Comparison of ENCODE assay signal across 16 cellular contexts in genomic region chr4:38470708-38471262, GRCh38.
DNase-seq lines count a peak whose midpoint lies in the region; ATAC-seq and TF ChIP-seq lines count a peak whose summit lies in the region.
"Had no signal": no experiment of that assay in that cellular context is flagged by ENCODE, and none has a peak within 500 bp of the region (broad histone marks: within the 10 kb centered on the region; RNA-seq: fewer than 3 reads in every experiment).

No MANE protein-coding gene starts in this region.

- H3K27ac ChIP-seq in GM23338 (ENCODE audit: low read depth), result no peak overlapping the region
- no peak overlapping the region for H3K27ac ChIP-seq in esophagus muscularis mucosa (replicated peaks in 1 of 4)
- H3K27ac ChIP-seq in Karpas-422 (ENCODE audit: low read length), result no peak overlapping the region

- no peaks in the 10 kb centered on the region for H3K27me3 Mint-ChIP-seq in GM23338 (ENCODE audit: insufficient read depth, low read depth, poor library complexity)
- H3K27me3 Mint-ChIP-seq: B cell; CD4-positive, alpha-beta T cell had no signal

- H3K9me3 ChIP-seq in esophagus muscularis mucosa (no peaks in the 10 kb centered on the region), Karpas-422 (ENCODE audit: low read length) (no peaks in the 10 kb centered on the region)

- H4K20me1 ChIP-seq in GM23338 (replicated peaks; ENCODE audit: insufficient read depth) (no peaks in the 10 kb centered on the region), Karpas-422 (ENCODE audit: insufficient read depth, low read depth, low read length) (no peaks in the 10 kb centered on the region)

- WGBS in esophagus muscularis mucosa, result 91% methylated on average over 2 of the region's 2 CpGs

- H3K4me2 ChIP-seq in GM23338, result no peak overlapping the region
- no peak overlapping the region for H3K4me2 ChIP-seq in Karpas-422 (ENCODE audit: low read depth, low read length, poor library complexity, severe bottlenecking)

- H3K4me1 ChIP-seq in GM23338 (ENCODE audit: insufficient read depth), result no peaks in the 10 kb centered on the region
- H3K4me1 ChIP-seq in esophagus muscularis mucosa, result peaks cover 0 to 13% (median 11%) of the 10 kb centered on the region in 4 donors
- H3K4me1 ChIP-seq in Karpas-422 (ENCODE audit: low read length), result no peaks in the 10 kb centered on the region

- H3K9me2 ChIP-seq in GM23338 (ENCODE audit: insufficient read depth), result 0 out of 2 replicates have a peak, but pooled peaks cover 3% of the 10 kb centered on the region
- no peaks in the 10 kb centered on the region for H3K9me2 ChIP-seq in Karpas-422 (replicated peaks; ENCODE audit: insufficient read depth, low read length)

- no peaks in the 10 kb centered on the region for H3K36me3 ChIP-seq in GM23338 (ENCODE audit: insufficient read depth)
- no peaks in the 10 kb centered on the region for H3K36me3 ChIP-seq in esophagus muscularis mucosa
- H3K36me3 ChIP-seq in Karpas-422 (ENCODE audit: insufficient read depth, low read length), result no peaks in the 10 kb centered on the region

- no peak for TF ChIP-seq CTCF in GM23338 (conservative IDR thresholded peaks at IDR 0.05; ENCODE audit: low read depth in 2 of 2)
- TF ChIP-seq CTCF in esophagus muscularis mucosa (IDR thresholded peaks at IDR 0.05), result no peak

- ATAC-seq in GM23338, result no peak
- ATAC-seq: HCT116 had no signal

- H3K27me3 ChIP-seq in GM23338 (ENCODE audit: insufficient read depth), result no peaks in the 10 kb centered on the region
- H3K27me3 ChIP-seq in esophagus muscularis mucosa, result no peaks in the 10 kb centered on the region
- H3K27me3 ChIP-seq in Karpas-422 (ENCODE audit: low read length), result no peaks in the 10 kb centered on the region

- H3K9me3 Mint-ChIP-seq in GM23338, result peaks cover 19% of the 10 kb centered on the region

- no peaks in the 10 kb centered on the region for H3K4me1 Mint-ChIP-seq in GM23338
- H3K4me1 Mint-ChIP-seq: B cell had no signal

- no peak for TF ChIP-seq POLR2A in esophagus muscularis mucosa (IDR thresholded peaks at IDR 0.05; ENCODE audit: low read depth)

- intact Hi-C loops in esophagus muscularis mucosa (cut with DNase I), result no loop called here

- peaks cover 8% of the 10 kb centered on the region; the same call in 2 of the 3 replicates for H3K36me3 Mint-ChIP-seq in GM23338 (ENCODE audit: low read depth)

- H3K4me3 ChIP-seq in GM23338, result no peak overlapping the region
- H3K4me3 ChIP-seq in esophagus muscularis mucosa, result no peak overlapping the region
- no peak overlapping the region for H3K4me3 ChIP-seq in Karpas-422 (ENCODE audit: low read length)

- no peaks in the 10 kb centered on the region for H3K79me2 ChIP-seq in GM23338 (replicated peaks; ENCODE audit: insufficient read depth)
- no peaks in the 10 kb centered on the region for H3K79me2 ChIP-seq in Karpas-422 (ENCODE audit: low read length)

- no peak overlapping the region for H3K4me3 Mint-ChIP-seq in GM23338
- H3K4me3 Mint-ChIP-seq: B cell; CD4-positive, alpha-beta T cell had no signal

- no peaks in the 10 kb centered on the region for H3F3A ChIP-seq in GM23338 (replicated peaks; ENCODE audit: low read depth)

- no peak overlapping the region for H3K9ac ChIP-seq in Karpas-422 (ENCODE audit: low read length)

- H3K27ac Mint-ChIP-seq in GM23338, result no peak overlapping the region
- H3K27ac Mint-ChIP-seq: B cell; CD4-positive, alpha-beta T cell had no signal

- H2AFZ ChIP-seq in GM23338 (no peak overlapping the region), Karpas-422 (ENCODE audit: low read length) (no peak overlapping the region)

- DNase-seq in ELR (ENCODE audit: low read depth) (peak; percentile 1), GM23338 (ENCODE audit: low spot score) (peak; percentile 5), RKO (ENCODE audit: low spot score) (peak; percentile 24), esophagus muscularis mucosa (ENCODE audit: extremely low spot score) (peak; percentile 19), SW480 (ENCODE audit: low spot score) (no peak), GF-D8 (lab: John Stamatoyannopoulos, UW) (no peak), Karpas-422 (no peak)
- DNase-seq: C1 segment of cervical spinal cord; CD4-positive, alpha-beta T cell; DMS153; DMS79 treated with DMSO at 0.1 percent for 48 hours; EL; GDM1; KBM-7 had no signal

- TF ChIP-seq EP300 in esophagus muscularis mucosa (IDR thresholded peaks at IDR 0.05), result no peak

TF ChIP-seq in GM23338, 12 proteins besides CTCF, POLR2A, EP300 and RAD21:
- no peak for TF ChIP-seq EZH2phosphoT487 (IDR thresholded peaks at IDR 0.05; ENCODE audit: unreplicated experiment)
- no peak for TF ChIP-seq NANOG (IDR thresholded peaks at IDR 0.05; ENCODE audit: borderline replicate concordance)
- TF ChIP-seq ZNF331 (CRISPR knock-in tag; IDR thresholded peaks at IDR 0.05; ENCODE audit: low read depth), result no peak
- no peak for TF ChIP-seq REST (IDR thresholded peaks at IDR 0.05; ENCODE audit: unreplicated experiment)
TF ChIP-seq in GM23338: peak in this region for 0.

Comparison
In these comparisons a context has a peak if more than half of its experiments do, and no peak if none do; other contexts are left out.
1. DNase-seq: peak in ELR (single experiment), GM23338 (single experiment), RKO (single experiment) and esophagus muscularis mucosa (single experiment); none in SW480 (single experiment), GF-D8 (single experiment) and Karpas-422 (single experiment).